ENCODE assay signal across 6 cellular contexts in the genomic region with DNA sequence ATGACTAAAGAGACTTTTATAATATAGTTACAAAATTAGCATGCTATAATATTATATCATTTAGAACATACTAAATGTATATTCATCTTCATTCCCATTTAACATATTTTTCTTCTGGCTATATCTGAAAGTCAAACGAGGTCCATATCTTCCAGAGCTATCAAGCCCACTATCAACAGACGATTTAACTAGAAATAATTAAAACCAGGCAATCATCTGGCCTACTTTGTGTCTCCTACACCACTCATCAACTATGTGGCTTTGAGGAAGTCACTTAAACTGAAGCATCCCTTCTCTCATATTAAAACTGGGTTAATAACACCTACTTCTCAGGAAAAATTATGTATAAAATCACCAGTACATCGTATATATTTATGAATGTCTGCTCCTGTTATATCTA.
"Had no signal": no experiment of that assay in that cellular context is flagged by ENCODE, and none has a peak within 500 bp of the region (broad histone marks: within the 10 kb centered on the region; RNA-seq: fewer than 3 reads in every experiment).

No MANE protein-coding gene starts in this region.

- H3K27ac ChIP-seq: HL-60 had no signal

- DNase-seq: IMR-90, KBM-7, KG1 had no signal

- H3K4me3 ChIP-seq: K562 had no signal

- ATAC-seq: HepG2, K562 had no signal
